13 cellular contexts compared by ENCODE assay signal in genomic region chr5:56649569-56649968, GRCh38.
A peak's percentile ranks its signal among the peaks of the same experiment; 100 is the strongest.
DNase-seq lines count a peak whose midpoint lies in the region; ATAC-seq, FAIRE-seq and TF ChIP-seq lines count a peak whose summit lies in the region.
"Had no signal": no experiment of that assay in that cellular context is flagged by ENCODE, and none has a peak within 500 bp of the region (broad histone marks: within the 10 kb centered on the region; RNA-seq: fewer than 3 reads in every experiment).

No MANE protein-coding gene starts in this region.

- ATAC-seq in RWPE2 (ENCODE audit: low read depth) (peak; percentile 14; the same call in 1 of the 3 replicates), pancreas (peak; percentile 92 to 98 (median 95)), GM21737 (IDR thresholded peaks at IDR 0.05; ENCODE audit: unreplicated experiment) (no peak), HG02885 (IDR thresholded peaks at IDR 0.05; ENCODE audit: poor library complexity, unreplicated experiment) (no peak)

- intact Hi-C loops in pancreas (cut with DNase I): loop anchor here in 1 of 3 donors (10.0 kb wide), 1 partner anchor 165 kb away; the partner anchor contains the start of gene MAP3K1

- H3K27me3 ChIP-seq in RWPE2 (ENCODE audit: insufficient read depth, poor library complexity, severe bottlenecking) (no peaks in the 10 kb centered on the region), pancreas (no peaks in the 10 kb centered on the region)

- DNase-seq in EL (peak; percentile 52), RWPE2 (ENCODE audit: low spot score) (no peak), fibroblast of pulmonary artery (ENCODE audit: low read depth) (peak; percentile 50), pancreas (peak; percentile 58 to 77 (median 68)), UCSD-AML1 (lab: John Stamatoyannopoulos, UW; ENCODE audit: unreplicated experiment) (no peak), GM10266 (ENCODE audit: extremely low spot score) (no peak)
- DNase-seq: activated CD4-positive, alpha-beta T cell treated with anti-CD3 and anti-CD28 coated beads, Interleukin-2, amount 50 U/mL, for 4 hours; anterior cingulate cortex; dorsolateral prefrontal cortex; NCI-H510A; PC-9 had no signal

- 20 to 21% methylated on average over 4 of the region's 4 CpGs for WGBS in pancreas, 2 donors

- H3K4me3 ChIP-seq in RWPE2 (ENCODE audit: severe bottlenecking) (no peak overlapping the region), fibroblast of pulmonary artery (replicated peaks; ENCODE audit: low read depth, low read length) (no peak overlapping the region), pancreas (no peak overlapping the region)
- H3K4me3 ChIP-seq: dorsolateral prefrontal cortex, PC-9 had no signal

- no peaks in the 10 kb centered on the region for H3K36me3 ChIP-seq in RWPE2 (ENCODE audit: low read depth)
- H3K36me3 ChIP-seq in pancreas: no peaks in the 10 kb centered on the region

- no peak for TF ChIP-seq CTCF in RWPE2 (IDR thresholded peaks at IDR 0.05; ENCODE audit: poor library complexity, severe bottlenecking)
- TF ChIP-seq CTCF in fibroblast of pulmonary artery (IDR thresholded peaks at IDR 0.05; ENCODE audit: low read length, missing control alignments): no peak
- TF ChIP-seq CTCF in pancreas (IDR thresholded peaks at IDR 0.05): no peak
- no peak for TF ChIP-seq CTCF in GM10266 (IDR thresholded peaks at IDR 0.05; ENCODE audit: control insufficient read depth, insufficient read depth, low read depth, missing control alignments)

- no peaks in the 10 kb centered on the region for H3K4me1 ChIP-seq in RWPE2 (ENCODE audit: insufficient read depth, poor library complexity, severe bottlenecking)
- H3K4me1 ChIP-seq in pancreas: peaks cover 0 to 3% (median 0%) of the 10 kb centered on the region in 3 donors

- no peak for FAIRE-seq in pancreas (lab: Jason Lieb, UNC)

- H3K9me3 ChIP-seq in RWPE2 (ENCODE audit: severe bottlenecking): no peaks in the 10 kb centered on the region
- no peaks in the 10 kb centered on the region for H3K9me3 ChIP-seq in pancreas

- no peak overlapping the region for H3K27ac ChIP-seq in RWPE2 (ENCODE audit: poor library complexity, severe bottlenecking)
- H3K27ac ChIP-seq in pancreas: no peak overlapping the region
- H3K27ac ChIP-seq: dorsolateral prefrontal cortex, PC-9 had no signal

Comparison
In these comparisons a context has a peak if more than half of its experiments do, and no peak if none do; other contexts are left out.
1. DNase-seq: peak in EL (single experiment), fibroblast of pulmonary artery (single experiment) and pancreas (6 of 6); none in RWPE2 (single experiment), UCSD-AML1 (single experiment) and GM10266 (single experiment).
2. ATAC-seq: peak in RWPE2 (single experiment) and pancreas (4 of 4); none in GM21737 (single experiment) and HG02885 (single experiment).